29 cellular contexts compared by ENCODE assay signal in genomic region chr4:92136434-92136833, GRCh38.
"Had no signal": no experiment of that assay in that cellular context is flagged by ENCODE, and none has a peak within 500 bp of the region (broad histone marks: within the 10 kb centered on the region; RNA-seq: fewer than 3 reads in every experiment).

No MANE protein-coding gene starts in this region.

- H3K4me3 Mint-ChIP-seq: dendritic cell treated with granulocyte-macrophage colony-stimulating factor and Interleukin-4, amounts not matched to agents 40 ng/mL and 50 ng/mL, for 4 days; effector memory CD8-positive, alpha-beta T cell; endodermal cell had no signal

- H3K27ac ChIP-seq: coronary artery, dorsolateral prefrontal cortex, epithelial cell of prostate, esophagus muscularis mucosa, esophagus squamous epithelium, foreskin keratinocyte, gastrocnemius medialis, gastroesophageal sphincter, heart left ventricle, heart right ventricle, hepatocyte had no signal

- H3K27me3 Mint-ChIP-seq: dendritic cell treated with granulocyte-macrophage colony-stimulating factor and Interleukin-4, amounts not matched to agents 40 ng/mL and 50 ng/mL, for 4 days; effector memory CD8-positive, alpha-beta T cell had no signal

- H3K4me2 ChIP-seq: hepatocyte had no signal

- H3K9me3 ChIP-seq: esophagus squamous epithelium, gastrocnemius medialis had no signal

- H3K4me3 ChIP-seq: coronary artery, dorsolateral prefrontal cortex, esophagus muscularis mucosa, esophagus squamous epithelium, gastrocnemius medialis, gastroesophageal sphincter, heart left ventricle, heart right ventricle, hepatocyte had no signal

- H3K36me3 ChIP-seq: esophagus muscularis mucosa, esophagus squamous epithelium, gastrocnemius medialis, gastroesophageal sphincter, heart left ventricle, heart right ventricle had no signal

- H3K4me1 Mint-ChIP-seq: endodermal cell had no signal

- H3K4me1 ChIP-seq: esophagus muscularis mucosa, esophagus squamous epithelium, foreskin keratinocyte, gastrocnemius medialis, gastroesophageal sphincter, heart left ventricle, heart right ventricle had no signal

- DNase-seq: cortex of kidney; dermis blood vessel endothelial cell; dorsolateral prefrontal cortex; effector CD4-positive, alpha-beta T cell; effector CD8-positive, alpha-beta T cell; effector memory CD4-positive, alpha-beta T cell; effector memory CD8-positive, alpha-beta T cell; endodermal cell; erythroblast; esophagus squamous epithelium; foreskin fibroblast; foreskin keratinocyte; foreskin melanocyte; gastrocnemius medialis; glutamatergic neuron; head of caudate nucleus; heart left ventricle; heart right ventricle; hippocampal formation had no signal

- FAIRE-seq: endometrium, endothelial cell of umbilical vein, frontal cortex had no signal

- H3K79me2 ChIP-seq: hepatocyte had no signal

- ATAC-seq: effector memory CD8-positive, alpha-beta T cell; esophagus mucosa; foreskin keratinocyte; gastrocnemius medialis; gastroesophageal sphincter; heart left ventricle; heart right ventricle had no signal

- H3K27me3 ChIP-seq: dorsolateral prefrontal cortex, esophagus muscularis mucosa, esophagus squamous epithelium, foreskin keratinocyte, gastrocnemius medialis, gastroesophageal sphincter, heart left ventricle, heart right ventricle, hepatocyte had no signal

- H3K27ac Mint-ChIP-seq: dendritic cell treated with granulocyte-macrophage colony-stimulating factor and Interleukin-4, amounts not matched to agents 40 ng/mL and 50 ng/mL, for 4 days; effector memory CD8-positive, alpha-beta T cell; endodermal cell had no signal

- H2AFZ ChIP-seq: hepatocyte had no signal
